In genomic region chr3:113695818-113696645, GRCh38 we compare ENCODE assay signal across 8 cellular contexts.
DNase-seq lines count a peak whose midpoint lies in the region; ATAC-seq and TF ChIP-seq lines count a peak whose summit lies in the region.

USF3 (minus strand) TSS chr3:113696642; CDS start chr3:113674878, 21,764 bp downstream.

- ATAC-seq in HG02759 (IDR thresholded peaks at IDR 0.05; ENCODE audit: unreplicated experiment): peak; percentile 68

- DNase-seq in NCI-H1436 (lab: John Stamatoyannopoulos, UW) (peak; percentile 78), NCI-H1436 treated with DMSO at 0.1 percent for 48 hours (lab: John Stamatoyannopoulos, UW) (no peak), NCI-H1417 treated with DMSO at 0.1 percent for 48 hours (lab: John Stamatoyannopoulos, UW) (peak; percentile 5), T47D (ENCODE audit: low read depth in 1 of 2, low spot score in 1 of 2) (peak; percentile 69 to 84), iris pigment epithelial cell (ENCODE audit: low read depth) (peak; percentile 52)
- peak; percentile 57 to 69 (median 63) for DNase-seq in stimulated activated CD4-positive, alpha-beta T cell treated with anti-CD3 and anti-CD28 coated beads, Interleukin-12 subunit alpha, Interleukin-12 subunit beta, amount 100 ng/mL, for 48 hours (ENCODE audit: low read depth in 2 of 3, low spot score in 1 of 3)

- H3K27ac ChIP-seq in VCaP: peak within 1 kb of the TSS; percentile 90

- TF ChIP-seq CTCF in VCaP (conservative IDR thresholded peaks at IDR 0.05): no peak

- in situ Hi-C loops in T47D (cut with HindIII; ENCODE audit: low pct_unique_long_range_greater_than_20kb, low sequenced_read_pairs): no loop called here
